In genomic region chrY:13552393-13553127, GRCh38 we compare ENCODE assay signal across 19 cellular contexts.
DNase-seq lines count a peak whose midpoint lies in the region; ATAC-seq lines count a peak whose summit lies in the region.
"Had no signal": no experiment of that assay in that cellular context is flagged by ENCODE, and none has a peak within 500 bp of the region (broad histone marks: within the 10 kb centered on the region; RNA-seq: fewer than 3 reads in every experiment).

No MANE protein-coding gene starts in this region.

- no peaks in the 10 kb centered on the region for H3K27me3 Mint-ChIP-seq in stimulated activated naive CD8-positive, alpha-beta T cell treated with anti-CD3 and anti-CD28 coated beads, Interleukin-15, amount 100 ng/mL, for 72 hours
- no peaks in the 10 kb centered on the region for H3K27me3 Mint-ChIP-seq in activated T-helper 17 cell treated with anti-CD3 and anti-CD28 coated beads, Interleukin-2, amount 50 U/mL, for 72 hours

- peak; percentile 66 for ATAC-seq in stimulated activated naive CD8-positive, alpha-beta T cell treated with anti-CD3 and anti-CD28 coated beads, Interleukin-15, amount 100 ng/mL, for 72 hours
- no peak for ATAC-seq in stimulated activated naive CD8-positive, alpha-beta T cell treated with anti-CD3 and anti-CD28 coated beads, Interleukin-15, Interleukin-2, amounts not matched to agents 100 U/mL and 50 U/mL, for 24 hours
- ATAC-seq in activated T-helper 17 cell treated with anti-CD3 and anti-CD28 coated beads, Interleukin-2, amount 50 U/mL, for 72 hours (replicated peaks): peak; percentile 84
- ATAC-seq in GM18858 (IDR thresholded peaks at IDR 0.05; ENCODE audit: unreplicated experiment): no peak

- no peak for DNase-seq in stimulated activated naive CD8-positive, alpha-beta T cell treated with anti-CD3 and anti-CD28 coated beads, Interleukin-15, amount 100 ng/mL, for 72 hours
- DNase-seq in stimulated activated naive CD8-positive, alpha-beta T cell treated with anti-CD3 and anti-CD28 coated beads, Interleukin-15, Interleukin-2, amounts not matched to agents 100 U/mL and 50 U/mL, for 24 hours: no peak
- DNase-seq in LHCN-M2 (ENCODE audit: low read depth) (peak; percentile 7), hepatic stellate cell (ENCODE audit: low spot score) (no peak), NCI-H128 (lab: John Stamatoyannopoulos, UW; ENCODE audit: unreplicated experiment) (no peak), NCI-H187 treated with DMSO at 0.1 percent for 48 hours (lab: John Stamatoyannopoulos, UW) (no peak)
- DNase-seq: activated CD4-positive, CD25-positive, alpha-beta regulatory T cell; activated CD8-positive, alpha-beta memory T cell treated with anti-CD3 and anti-CD28 coated beads, Interleukin-2, amount 50 U/mL, for 4 hours; AML-193; Calu3; foreskin fibroblast; NCI-H1105; NCI-H2227 treated with DMSO at 0.1 percent for 48 hours; NK-92 treated with Interleukin-12 subunit alpha and Interleukin-12 subunit beta, amount 100 ng/mL, for 24 hours; nucleus accumbens; sigmoid colon; stimulated activated CD4-positive, alpha-beta T cell treated with anti-CD3 and anti-CD28 coated beads, Interleukin-1b, Interleukin-23, amount 100 ng/mL, for 48 hours had no signal

- peaks cover 5% of the 10 kb centered on the region for H3K4me1 Mint-ChIP-seq in stimulated activated naive CD8-positive, alpha-beta T cell treated with anti-CD3 and anti-CD28 coated beads, Interleukin-15, amount 100 ng/mL, for 72 hours
- peaks cover 5% of the 10 kb centered on the region for H3K4me1 Mint-ChIP-seq in activated T-helper 17 cell treated with anti-CD3 and anti-CD28 coated beads, Interleukin-2, amount 50 U/mL, for 72 hours

- H3K9me3 Mint-ChIP-seq in stimulated activated naive CD8-positive, alpha-beta T cell treated with anti-CD3 and anti-CD28 coated beads, Interleukin-15, amount 100 ng/mL, for 72 hours: peaks cover 0 to 8% of the 10 kb centered on the region in 2 donors
- H3K9me3 Mint-ChIP-seq in activated T-helper 17 cell treated with anti-CD3 and anti-CD28 coated beads, Interleukin-2, amount 50 U/mL, for 72 hours: no peaks in the 10 kb centered on the region

- peak overlapping the region in 1 of 2 donors; percentile 28 for H3K4me3 Mint-ChIP-seq in stimulated activated naive CD8-positive, alpha-beta T cell treated with anti-CD3 and anti-CD28 coated beads, Interleukin-15, amount 100 ng/mL, for 72 hours
- peak overlapping the region; percentile 62 for H3K4me3 Mint-ChIP-seq in activated T-helper 17 cell treated with anti-CD3 and anti-CD28 coated beads, Interleukin-2, amount 50 U/mL, for 72 hours

- H3K36me3 Mint-ChIP-seq in activated T-helper 17 cell treated with anti-CD3 and anti-CD28 coated beads, Interleukin-2, amount 50 U/mL, for 72 hours (ENCODE audit: low read depth): no peaks in the 10 kb centered on the region

- no peak overlapping the region for H3K27ac Mint-ChIP-seq in stimulated activated naive CD8-positive, alpha-beta T cell treated with anti-CD3 and anti-CD28 coated beads, Interleukin-15, amount 100 ng/mL, for 72 hours
- peak overlapping the region; percentile 68 for H3K27ac Mint-ChIP-seq in activated T-helper 17 cell treated with anti-CD3 and anti-CD28 coated beads, Interleukin-2, amount 50 U/mL, for 72 hours

Comparison
In these comparisons a context has a peak if more than half of its experiments do, and no peak if none do; other contexts are left out.
1. ATAC-seq: peak in stimulated activated naive CD8-positive, alpha-beta T cell treated with anti-CD3 and anti-CD28 coated beads, Interleukin-15, amount 100 ng/mL, for 72 hours (single experiment) and activated T-helper 17 cell treated with anti-CD3 and anti-CD28 coated beads, Interleukin-2, amount 50 U/mL, for 72 hours (single experiment); none in stimulated activated naive CD8-positive, alpha-beta T cell treated with anti-CD3 and anti-CD28 coated beads, Interleukin-15, Interleukin-2, amounts not matched to agents 100 U/mL and 50 U/mL, for 24 hours (single experiment) and GM18858 (single experiment).